ENCODE assay signal across 1 cellular context in the genomic region with DNA sequence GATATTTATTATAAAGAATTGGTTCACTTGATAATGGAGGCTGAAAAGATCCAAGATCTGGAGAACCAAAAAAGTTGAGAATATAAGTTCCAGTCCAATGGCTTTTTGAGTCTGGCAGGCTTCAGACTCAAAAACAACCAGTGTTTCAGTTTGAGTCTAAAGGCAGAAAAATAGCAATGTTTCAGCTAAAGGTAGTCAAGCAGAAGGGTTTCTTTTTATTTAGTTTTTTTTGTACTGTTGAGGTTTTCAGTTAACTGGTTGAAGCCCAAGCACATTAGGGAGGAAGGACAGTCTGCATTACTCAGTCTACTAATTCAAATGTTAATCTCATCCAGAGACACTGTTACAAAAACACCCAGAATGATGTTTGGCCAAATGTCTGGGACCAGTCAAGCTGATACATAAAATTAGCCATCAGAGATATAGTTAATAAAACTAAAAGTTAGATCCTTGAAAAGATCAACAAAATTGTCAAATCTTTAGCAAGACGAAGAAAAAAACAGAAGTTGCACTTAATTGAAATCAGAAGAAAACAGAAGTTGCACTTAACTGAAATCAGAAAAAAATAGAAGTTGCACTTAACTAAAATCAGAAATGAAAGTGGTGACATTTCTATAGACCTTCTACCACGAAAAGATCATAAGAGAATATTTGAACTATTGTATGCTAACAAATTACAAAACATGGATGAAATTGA.
TF ChIP-seq lines count a peak whose summit lies in the region.

No MANE protein-coding gene starts in this region.

TF ChIP-seq in WTC11, 78 proteins besides CTCF, POLR2A, EP300 and RAD21 (continued from another document):
- TF ChIP-seq NFYB (CRISPR knock-in tag; conservative IDR thresholded peaks at IDR 0.05; ENCODE audit: low read depth), result no peak
- TF ChIP-seq, protein P1, sequence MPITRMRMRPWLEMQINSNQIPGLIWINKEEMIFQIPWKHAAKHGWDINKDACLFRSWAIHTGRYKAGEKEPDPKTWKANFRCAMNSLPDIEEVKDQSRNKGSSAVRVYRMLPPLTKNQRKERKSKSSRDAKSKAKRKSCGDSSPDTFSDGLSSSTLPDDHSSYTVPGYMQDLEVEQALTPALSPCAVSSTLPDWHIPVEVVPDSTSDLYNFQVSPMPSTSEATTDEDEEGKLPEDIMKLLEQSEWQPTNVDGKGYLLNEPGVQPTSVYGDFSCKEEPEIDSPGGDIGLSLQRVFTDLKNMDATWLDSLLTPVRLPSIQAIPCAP (CRISPR knock-in tag; IDR thresholded peaks at IDR 0.05), result no peak
- no peak for TF ChIP-seq ZNF423 (CRISPR knock-in tag; IDR thresholded peaks at IDR 0.05)
- TF ChIP-seq ZNF671 (CRISPR knock-in tag; IDR thresholded peaks at IDR 0.05), result no peak
